Comparison of ENCODE assay signal across 1 cellular context in genomic region chr3:30658328-30659052, GRCh38.
TF ChIP-seq lines count a peak whose summit lies in the region.

No MANE protein-coding gene starts in this region.

TF ChIP-seq in GM12878, 131 proteins besides CTCF, POLR2A, EP300 and RAD21 (continued from another document and continues in another):
- TF ChIP-seq CHD1 (IDR thresholded peaks at IDR 0.05; ENCODE audit: low read depth, low read length) (no peak), NFIC (IDR thresholded peaks at IDR 0.05; ENCODE audit: low read depth, low read length) (no peak), PKNOX1 (IDR thresholded peaks at IDR 0.05) (no peak), EED (IDR thresholded peaks at IDR 0.05; ENCODE audit: low read depth) (no peak), CHD4 (IDR thresholded peaks at IDR 0.05) (no peak), RUNX3 (IDR thresholded peaks at IDR 0.05; ENCODE audit: low read length) (peak; percentile 75), TBL1XR1 (IDR thresholded peaks at IDR 0.05; ENCODE audit: low read depth, low read length) (no peak), CREM (IDR thresholded peaks at IDR 0.05; ENCODE audit: low read depth) (no peak), RAD51 (IDR thresholded peaks at IDR 0.05) (no peak), SMAD1 (IDR thresholded peaks at IDR 0.05; ENCODE audit: low read depth, partially characterized antibody) (no peak), CBX5 (IDR thresholded peaks at IDR 0.05; ENCODE audit: low read depth) (no peak), MAX (IDR thresholded peaks at IDR 0.05; ENCODE audit: low read depth, low read length) (no peak), TCF12 (IDR thresholded peaks at IDR 0.05; ENCODE audit: low read depth, low read length) (no peak), NR2C1 (IDR thresholded peaks at IDR 0.05) (no peak), ZNF274 (IDR thresholded peaks at IDR 0.05; ENCODE audit: insufficient read depth, insufficient read length) (no peak), PAX8 (IDR thresholded peaks at IDR 0.05) (no peak), SUZ12 (IDR thresholded peaks at IDR 0.05; ENCODE audit: unreplicated experiment) (no peak), IRF5 (IDR thresholded peaks at IDR 0.05; ENCODE audit: borderline replicate concordance) (no peak), NFXL1 (IDR thresholded peaks at IDR 0.05; ENCODE audit: borderline replicate concordance) (no peak), TAF1 (IDR thresholded peaks at IDR 0.05; ENCODE audit: borderline replicate concordance, low read depth, low read length) (no peak), ATF3 (IDR thresholded peaks at IDR 0.05; ENCODE audit: borderline replicate concordance, extremely low read depth, low read depth, low read length) (no peak), IKZF2 (IDR thresholded peaks at IDR 0.05) (peak; percentile 75 to 80), GABPA (IDR thresholded peaks at IDR 0.05; ENCODE audit: low read depth) (no peak), RCOR1 (conservative IDR thresholded peaks at IDR 0.05; ENCODE audit: low read depth, low read length) (0 out of 2 replicates have a peak, but pooled peaks have one; percentile 28), KAT2A (conservative IDR thresholded peaks at IDR 0.05; ENCODE audit: control insufficient read depth, low read depth, low read length) (no peak), CREB1 (IDR thresholded peaks at IDR 0.05; ENCODE audit: low read depth) (no peak), SIX5 (IDR thresholded peaks at IDR 0.05; ENCODE audit: low read depth, low read length, severe bottlenecking) (no peak), PAX5 (IDR thresholded peaks at IDR 0.05; ENCODE audit: borderline replicate concordance, low read depth, low read length) (peak; percentile 20; the same call in 1 of the 2 replicates), SREBF2 (IDR thresholded peaks at IDR 0.05; ENCODE audit: low read length) (no peak), EGR1 (IDR thresholded peaks at IDR 0.05; ENCODE audit: borderline replicate concordance in 1 of 2, low read depth in 2 of 2, low read length in 2 of 2) (no peak), E4F1 (IDR thresholded peaks at IDR 0.05; ENCODE audit: borderline replicate concordance, partially characterized antibody) (no peak), ZNF217 (IDR thresholded peaks at IDR 0.05) (peak; percentile 60; the same call in 1 of the 2 replicates), USF1 (IDR thresholded peaks at IDR 0.05; ENCODE audit: borderline replicate concordance, extremely low read length, insufficient read depth, low read depth, low read length) (no peak), ZBTB33 (IDR thresholded peaks at IDR 0.05) (no peak), FOXK2 (IDR thresholded peaks at IDR 0.05) (no peak), TARDBP (IDR thresholded peaks at IDR 0.05; ENCODE audit: borderline replicate concordance) (no peak), HDAC2 (IDR thresholded peaks at IDR 0.05) (no peak), ZNF687 (IDR thresholded peaks at IDR 0.05) (no peak), PRDM15 (CRISPR knock-in tag; IDR thresholded peaks at IDR 0.05) (no peak), KLF5 (IDR thresholded peaks at IDR 0.05; ENCODE audit: partially characterized antibody) (no peak), CUX1 (IDR thresholded peaks at IDR 0.05; ENCODE audit: insufficient replicate concordance, low read depth, low read length) (no peak)
